ENCODE assay signal across 11 cellular contexts in the genomic region with DNA sequence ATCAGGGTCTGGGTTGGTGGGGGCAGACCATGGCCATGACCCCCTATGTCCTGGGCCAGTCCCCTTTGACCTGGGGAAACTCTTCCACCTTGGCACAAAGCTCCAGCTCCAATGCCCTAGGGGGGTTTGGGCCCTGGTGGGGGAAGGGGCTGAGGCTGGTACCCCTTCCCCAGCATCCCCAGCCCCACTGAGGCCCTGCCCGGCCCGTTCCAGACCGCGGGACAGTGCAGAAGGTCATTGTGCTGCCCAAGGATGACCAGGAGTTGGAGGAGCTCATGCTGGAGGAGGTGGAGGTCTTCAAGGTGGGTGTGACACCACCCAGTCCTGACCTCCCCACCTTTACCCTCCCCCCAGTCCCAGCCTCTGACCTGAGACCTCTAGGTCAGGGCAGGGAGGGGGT. TPM values are rescaled to one million over a fixed set of nuclear protein-coding genes. Genes with fewer than 3 reads are reported as not detected.
"Had no signal": no experiment of that assay in that cellular context is flagged by ENCODE, and none has a peak within 500 bp of the region (broad histone marks: within the 10 kb centered on the region; RNA-seq: fewer than 3 reads in every experiment).

No MANE protein-coding gene starts in this region.

- ATAC-seq: HCT116, HepG2 had no signal

- DNase-seq: H7, HFFc6, KBM-7 had no signal

- H3K4me3 ChIP-seq: HAP-1 had no signal

- H3K9ac ChIP-seq: KMS-11 had no signal

- H3K4me1 ChIP-seq: HAP-1 had no signal

- H3K4me2 ChIP-seq: KMS-11 had no signal

- H3K36me3 ChIP-seq: HAP-1 had no signal

- H3K9me3 ChIP-seq: HAP-1 had no signal

- FAIRE-seq: HepG2 had no signal

- H3K27ac ChIP-seq: HL-60, KMS-11 had no signal

RNA-seq across cellular contexts. Expression of gene GNAT1, which starts 6.2 kb away (rescaled TPM):
- total RNA-seq: H4, H7, HFFc6, HT1080 had no signal
- polyA plus RNA-seq: HepG2, IgD-negative memory B cell had no signal

RNA-seq across cellular contexts. Expression of gene SLC38A3, which starts 19.8 kb away (rescaled TPM):
- total RNA-seq: H4, HT1080 had no signal
- polyA plus RNA-seq: IgD-negative memory B cell had no signal

RNA-seq across cellular contexts. Expression of gene SEMA3F, which starts 30.1 kb away (rescaled TPM):
- polyA plus RNA-seq: IgD-negative memory B cell had no signal
